ENCODE assay signal across 18 cellular contexts in the genomic region with DNA sequence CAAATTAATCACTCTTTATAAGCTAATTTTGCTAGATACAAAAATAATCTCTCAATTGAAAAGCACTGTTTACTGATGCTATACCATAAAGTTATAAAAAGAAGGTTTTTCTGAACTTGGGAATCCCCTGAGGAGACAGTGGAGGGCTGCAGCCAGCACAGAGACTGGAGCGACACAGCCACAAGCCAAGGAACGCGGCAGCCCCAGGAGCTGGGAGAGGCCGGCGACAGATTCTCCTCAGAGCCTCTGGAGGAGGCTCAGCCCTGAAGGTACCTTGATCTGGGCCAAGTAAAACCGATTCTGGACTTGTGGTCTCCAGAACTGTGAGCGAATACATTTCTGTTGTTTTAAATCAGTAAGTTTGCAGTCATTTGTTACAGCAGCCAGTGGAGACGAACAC. TPM values are rescaled to one million over a fixed set of nuclear protein-coding genes. Genes with fewer than 3 reads are reported as not detected.
DNase-seq lines count a peak whose midpoint lies in the region; ATAC-seq and TF ChIP-seq lines count a peak whose summit lies in the region.
"Had no signal": no experiment of that assay in that cellular context is flagged by ENCODE, and none has a peak within 500 bp of the region (broad histone marks: within the 10 kb centered on the region; RNA-seq: fewer than 3 reads in every experiment).

No MANE protein-coding gene starts in this region.

- H3K27me3 ChIP-seq in heart left ventricle (peaks cover 3 to 34% (median 19%) of the 10 kb centered on the region in 9 donors), adipocyte (replicated peaks; ENCODE audit: control insufficient read depth, insufficient read depth, low read length) (peaks cover 2% of the 10 kb centered on the region), iPS-20b (ENCODE audit: insufficient read depth, low read length) (peaks cover 16% of the 10 kb centered on the region), osteoblast (ENCODE audit: insufficient read depth, low read length) (peaks cover 2% of the 10 kb centered on the region)

- H3K9ac ChIP-seq in adipocyte (ENCODE audit: low read length): peak overlapping the region; percentile 15
- peak overlapping the region; percentile 46; the same call in 1 of the 2 replicates for H3K9ac ChIP-seq in iPS-20b (ENCODE audit: low read depth, low read length)
- H3K9ac ChIP-seq: BLaER1 had no signal

- peaks cover 62% of the 10 kb centered on the region for H3K79me2 ChIP-seq in osteoblast (ENCODE audit: insufficient read depth, low read length)

- intact Hi-C loops in Right ventricle myocardium inferior (cut with DNase I) (no loop called here), heart left ventricle (cut with DNase I) (no loop called here)

- no peak for TF ChIP-seq POLR2A in heart left ventricle (IDR thresholded peaks at IDR 0.05)

- H3K36me3 ChIP-seq in heart left ventricle (no peaks in the 10 kb centered on the region), adipocyte (ENCODE audit: control insufficient read depth, insufficient read depth, low read length, severe bottlenecking) (no peaks in the 10 kb centered on the region), iPS-20b (ENCODE audit: insufficient read depth, low read depth, low read length) (peaks cover 9% of the 10 kb centered on the region; the same call in 1 of the 2 replicates), osteoblast (ENCODE audit: insufficient read depth, low read length) (peaks cover 10% of the 10 kb centered on the region)
- H3K36me3 ChIP-seq: BLaER1 had no signal

- DNase-seq in Right ventricle myocardium inferior (ENCODE audit: missing footprints) (peak; percentile 27), heart left ventricle (no peak), adipocyte (ENCODE audit: low read depth) (no peak), osteoblast (ENCODE audit: insufficient read length, low spot score, missing footprints) (peak; percentile 66), HK-2 (ENCODE audit: unreplicated experiment) (no peak), GM20000 (ENCODE audit: low spot score) (no peak), NCI-H187 (lab: John Stamatoyannopoulos, UW) (no peak)
- DNase-seq: CD4-positive, alpha-beta memory T cell; DMS153; DMS79; GDM1; HFFc6 had no signal

- no peak overlapping the region for H2AFZ ChIP-seq in osteoblast (ENCODE audit: low read length)

- no peak overlapping the region for H3K27ac ChIP-seq in heart left ventricle
- no peak overlapping the region for H3K27ac ChIP-seq in iPS-20b (ENCODE audit: low read length)
- H3K27ac ChIP-seq in osteoblast (ENCODE audit: low read depth, low read length): no peak overlapping the region
- H3K27ac ChIP-seq: 22Rv1, BLaER1 had no signal

- ATAC-seq in Right ventricle myocardium inferior (no peak), heart left ventricle (no peak)
- ATAC-seq: A549, HCT116 had no signal

- TF ChIP-seq CTCF in heart left ventricle (IDR thresholded peaks at IDR 0.05) (no peak), osteoblast (IDR thresholded peaks at IDR 0.05; ENCODE audit: extremely low read depth, low read depth, low read length) (no peak), GM20000 (IDR thresholded peaks at IDR 0.05; ENCODE audit: extremely low read depth, missing control alignments) (no peak)

- peaks cover 53% of the 10 kb centered on the region for H4K20me1 ChIP-seq in osteoblast (ENCODE audit: insufficient read depth, low read length)

- 87 to 93% (median 92%) methylated on average over 8 of the region's 8 CpGs for WGBS in heart left ventricle, 4 donors

- H3K9me3 ChIP-seq in heart left ventricle (no peaks in the 10 kb centered on the region), adipocyte (ENCODE audit: control insufficient read depth, low read length) (no peaks in the 10 kb centered on the region), iPS-20b (ENCODE audit: insufficient read depth, low read depth, low read length) (no peaks in the 10 kb centered on the region), osteoblast (ENCODE audit: low read depth, low read length) (no peaks in the 10 kb centered on the region)
- H3K9me3 ChIP-seq: A549, BLaER1 had no signal

- no peak overlapping the region for H3K4me2 ChIP-seq in osteoblast (ENCODE audit: insufficient read depth, low read length)
- H3K4me2 ChIP-seq: A549, BLaER1 had no signal

- H3K4me3 ChIP-seq in heart left ventricle (no peak overlapping the region), adipocyte (ENCODE audit: low read length) (no peak overlapping the region), iPS-20b (ENCODE audit: low read length) (no peak overlapping the region), osteoblast (ENCODE audit: insufficient read depth, low read length) (no peak overlapping the region)
- H3K4me3 ChIP-seq: A549, BLaER1 had no signal

- H3K4me1 ChIP-seq in heart left ventricle (peaks cover 0 to 29% (median 18%) of the 10 kb centered on the region in 12 donors), adipocyte (ENCODE audit: control insufficient read depth, insufficient read depth, low read length) (peaks cover 32% of the 10 kb centered on the region), iPS-20b (ENCODE audit: insufficient read depth, low read length) (peaks cover 56% of the 10 kb centered on the region), osteoblast (ENCODE audit: insufficient read depth, low read length) (peaks cover 18% of the 10 kb centered on the region)

RNA-seq across cellular contexts. Expression of gene GFPT2, which starts 3.7 kb away (rescaled TPM):
- total RNA-seq in Right ventricle myocardium inferior (15.3 TPM), heart left ventricle (10 to 100 TPM in 4 of 9 donors, 1 to 10 TPM in 5; 3.7 to 33.9 (median 8.5) TPM), osteoblast (30.4 and 39.5 TPM in 2 replicates)
- 1 to 10 TPM; 4.1 to 9.9 TPM for polyA plus RNA-seq in heart left ventricle
- polyA plus RNA-seq: CD14-positive monocyte had no signal

RNA-seq across cellular contexts. Expression of gene MAPK9, which starts 57.5 kb away (rescaled TPM):
- total RNA-seq in Right ventricle myocardium inferior (41.7 TPM), heart left ventricle (10 to 100 TPM; 26.0 to 51.3 (median 41.4) TPM), osteoblast (31.8 and 36.8 TPM in 2 replicates)
- 10 to 100 TPM; 15.2 to 22.4 TPM for polyA plus RNA-seq in heart left ventricle

Comparison
In these comparisons a context has a peak if more than half of its experiments do, and no peak if none do; other contexts are left out.
1. DNase-seq: peak in Right ventricle myocardium inferior (single experiment) and osteoblast (single experiment); none in heart left ventricle (0 of 5), adipocyte (single experiment), HK-2 (single experiment), GM20000 (single experiment) and NCI-H187 (0 of 2).